1 cellular context compared by ENCODE assay signal in the genomic region with DNA sequence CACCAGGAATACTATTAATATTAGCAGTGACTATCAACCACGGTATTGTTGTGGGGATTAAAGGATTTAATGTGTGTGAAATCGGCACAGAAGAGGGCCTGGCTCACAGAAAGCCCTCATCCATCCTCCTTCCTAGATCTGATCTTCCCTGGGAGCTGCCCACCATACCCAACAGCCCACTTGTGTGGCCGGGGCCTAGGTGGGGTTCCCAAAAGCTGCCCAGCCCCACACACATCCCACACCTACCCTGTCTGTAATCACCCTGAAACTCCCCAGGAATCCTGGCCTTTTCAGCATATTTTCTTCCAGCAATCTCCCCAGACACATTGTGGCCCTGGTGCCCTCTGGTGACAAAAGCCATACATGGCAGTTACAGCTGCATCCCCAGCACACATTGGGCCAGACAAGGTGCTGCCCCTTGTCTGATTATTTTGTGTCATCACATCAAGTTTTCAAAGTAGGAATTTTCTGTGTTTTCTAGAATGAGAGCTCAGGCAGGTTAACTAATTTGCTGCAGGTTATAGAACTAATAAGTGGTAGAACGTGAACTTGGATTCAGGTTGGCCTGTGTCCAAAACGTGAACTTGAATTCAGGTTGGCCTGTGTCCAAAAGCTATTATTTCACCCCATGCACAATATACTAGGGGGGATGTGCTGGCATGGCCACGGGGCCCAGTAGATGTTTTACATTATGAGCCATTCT.
A peak's percentile ranks its signal among the peaks of the same experiment; 100 is the strongest.
TF ChIP-seq lines count a peak whose summit lies in the region.

No MANE protein-coding gene starts in this region.

TF ChIP-seq in K562, 482 proteins besides CTCF, POLR2A, EP300 and RAD21 (continues in another document):
- TF ChIP-seq BCLAF1 (IDR thresholded peaks at IDR 0.05; ENCODE audit: borderline replicate concordance in 1 of 2, control insufficient read depth in 1 of 2, low read depth in 2 of 2, low read length in 1 of 2) (no peak), GTF2A2 (tag; IDR thresholded peaks at IDR 0.05) (no peak), AFF1 (IDR thresholded peaks at IDR 0.05; ENCODE audit: low read depth in 1 of 2, partially characterized antibody in 2 of 2) (no peak), BACH1 (tag; IDR thresholded peaks at IDR 0.05) (no peak), DMBX1 (CRISPR knock-in tag; IDR thresholded peaks at IDR 0.05; ENCODE audit: borderline replicate concordance) (no peak), MCM3 (IDR thresholded peaks at IDR 0.05) (no peak), DNMT1 (IDR thresholded peaks at IDR 0.05) (no peak), ZFPM2 (CRISPR knock-in tag; IDR thresholded peaks at IDR 0.05) (no peak), TAF7 (tag; IDR thresholded peaks at IDR 0.05) (no peak), MLX (CRISPR knock-in tag; conservative IDR thresholded peaks at IDR 0.05) (0 out of 4 replicates have a peak, but pooled peaks of 1 of the 2 experiments have one; percentile 29), TEAD1 (CRISPR knock-in tag; IDR thresholded peaks at IDR 0.05) (peak in 1 of 2 experiments; percentile 95; a peak in 2 of 4 replicates), MNT (conservative IDR thresholded peaks at IDR 0.05) (no peak), CHD4 (IDR thresholded peaks at IDR 0.05; ENCODE audit: insufficient read depth, insufficient replicate concordance, low read depth, low read length, poor library complexity, severe bottlenecking) (no peak), POU5F1 (IDR thresholded peaks at IDR 0.05; ENCODE audit: borderline replicate concordance, low read depth, low read length, partially characterized antibody) (no peak), SRSF3 (IDR thresholded peaks at IDR 0.05; ENCODE audit: insufficient read depth, low read length) (no peak), YY1 (IDR thresholded peaks at IDR 0.05; ENCODE audit: borderline replicate concordance in 1 of 3, control insufficient read depth in 1 of 3, extremely low read depth in 1 of 3, insufficient read depth in 3 of 3, insufficient read length in 1 of 3, insufficient replicate concordance in 2 of 3, low read depth in 1 of 3, low read length in 2 of 3) (peak in 1 of 3 experiments; percentile 43), ARNT (IDR thresholded peaks at IDR 0.05) (peak in 1 of 2 experiments; percentile 14; a peak in 1 of 4 replicates), CUX1 (CRISPR knock-in tag; IDR thresholded peaks at IDR 0.05) (no peak), PBX2 (CRISPR knock-in tag; IDR thresholded peaks at IDR 0.05; ENCODE audit: low read depth) (no peak), PBX2 (tag; conservative IDR thresholded peaks at IDR 0.05; ENCODE audit: low read depth) (no peak), NFIC (IDR thresholded peaks at IDR 0.05) (peak; percentile 98), POLR2AphosphoS5 (IDR thresholded peaks at IDR 0.05; ENCODE audit: control insufficient read depth, insufficient read depth, low read depth, low read length) (peak; percentile 70; the same call in 1 of the 2 replicates), FOXM1 (IDR thresholded peaks at IDR 0.05; ENCODE audit: low read depth) (no peak), FOXM1 (CRISPR knock-in tag; IDR thresholded peaks at IDR 0.05; ENCODE audit: low read depth) (peak; percentile 76; the same call in 1 of the 2 replicates), NFE2L1 (tag; IDR thresholded peaks at IDR 0.05; ENCODE audit: borderline replicate concordance, low read depth) (no peak), BDP1 (IDR thresholded peaks at IDR 0.05; ENCODE audit: insufficient read depth, insufficient read length) (no peak), MTA2 (IDR thresholded peaks at IDR 0.05; ENCODE audit: low read depth) (peak; percentile 36), ZNF165 (CRISPR knock-in tag; IDR thresholded peaks at IDR 0.05; ENCODE audit: borderline replicate concordance) (0 out of 2 replicates have a peak, but pooled peaks have one; percentile 49), MTA1 (IDR thresholded peaks at IDR 0.05; ENCODE audit: borderline replicate concordance) (no peak), MAFG (tag; conservative IDR thresholded peaks at IDR 0.05) (peak; percentile 32; the same call in 1 of the 2 replicates), KLF16 (IDR thresholded peaks at IDR 0.05) (peak; percentile 79; the same call in 1 of the 2 replicates), FOXK1 (CRISPR knock-in tag; IDR thresholded peaks at IDR 0.05; ENCODE audit: borderline replicate concordance) (no peak), ZNF583 (CRISPR knock-in tag; IDR thresholded peaks at IDR 0.05) (no peak), ATF7 (IDR thresholded peaks at IDR 0.05) (no peak), FOXA3 (CRISPR knock-in tag; conservative IDR thresholded peaks at IDR 0.05 in 1 of 2, IDR thresholded peaks at IDR 0.05 in 1 of 2) (0 out of 4 replicates have a peak, but pooled peaks of 1 of the 2 experiments have one; percentile 72), BHLHE40 (IDR thresholded peaks at IDR 0.05; ENCODE audit: low read length) (peak; percentile 69), ZNF121 (CRISPR knock-in tag; conservative IDR thresholded peaks at IDR 0.05) (no peak), HSF4 (CRISPR knock-in tag; IDR thresholded peaks at IDR 0.05; ENCODE audit: borderline replicate concordance) (no peak), FIP1L1 (IDR thresholded peaks at IDR 0.05; ENCODE audit: low read depth, low read length, poor library complexity, severe bottlenecking) (no peak), NRF1 (conservative IDR thresholded peaks at IDR 0.05 in 1 of 2, IDR thresholded peaks at IDR 0.05 in 1 of 2) (no peak), POLR2B (IDR thresholded peaks at IDR 0.05; ENCODE audit: low read depth, partially characterized antibody) (no peak)
- TF ChIP-seq, protein P1, sequence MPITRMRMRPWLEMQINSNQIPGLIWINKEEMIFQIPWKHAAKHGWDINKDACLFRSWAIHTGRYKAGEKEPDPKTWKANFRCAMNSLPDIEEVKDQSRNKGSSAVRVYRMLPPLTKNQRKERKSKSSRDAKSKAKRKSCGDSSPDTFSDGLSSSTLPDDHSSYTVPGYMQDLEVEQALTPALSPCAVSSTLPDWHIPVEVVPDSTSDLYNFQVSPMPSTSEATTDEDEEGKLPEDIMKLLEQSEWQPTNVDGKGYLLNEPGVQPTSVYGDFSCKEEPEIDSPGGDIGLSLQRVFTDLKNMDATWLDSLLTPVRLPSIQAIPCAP (CRISPR knock-in tag; IDR thresholded peaks at IDR 0.05; ENCODE audit: borderline replicate concordance): no peak
